Comparison of ENCODE assay signal across 7 cellular contexts in genomic region chr2:99140056-99140859, GRCh38. TPM values are rescaled to one million over a fixed set of nuclear protein-coding genes. Genes with fewer than 3 reads are reported as not detected.
A peak's percentile ranks its signal among the peaks of the same experiment; 100 is the strongest.
DNase-seq lines count a peak whose midpoint lies in the region; ATAC-seq, FAIRE-seq and TF ChIP-seq lines count a peak whose summit lies in the region.

No MANE protein-coding gene starts in this region.

- TF ChIP-seq CTCF in HFF-Myc (IDR thresholded peaks at IDR 0.05; ENCODE audit: low read depth, low read length, missing control alignments): no peak

- ATAC-seq in HG03469 (IDR thresholded peaks at IDR 0.05; ENCODE audit: unreplicated experiment): no peak
- no peak for ATAC-seq in HG03354 (IDR thresholded peaks at IDR 0.05; ENCODE audit: poor library complexity, severe bottlenecking, unreplicated experiment)

- peak overlapping the region; percentile 88 for H3K27ac Mint-ChIP-seq in activated CD4-positive, alpha-beta memory T cell treated with anti-CD3 and anti-CD28 coated beads for 36 hours

- H3K27me3 ChIP-seq in small intestine (ENCODE audit: control insufficient read depth in 2 of 2, insufficient read depth in 2 of 2, low read length in 2 of 2): no peaks in the 10 kb centered on the region

- H3K9me3 ChIP-seq in small intestine (ENCODE audit: control insufficient read depth, low read depth): no peaks in the 10 kb centered on the region

- no peaks in the 10 kb centered on the region for H3K36me3 ChIP-seq in small intestine (ENCODE audit: control insufficient read depth in 2 of 2, insufficient read depth in 2 of 2, low read length in 2 of 2)

- H3K27ac ChIP-seq in small intestine (ENCODE audit: low read depth in 1 of 2, low read length in 1 of 2): peak overlapping the region; percentile 85 to 98

- H3K27me3 Mint-ChIP-seq in activated CD4-positive, alpha-beta memory T cell treated with anti-CD3 and anti-CD28 coated beads for 36 hours: no peaks in the 10 kb centered on the region

- peaks cover 19% of the 10 kb centered on the region for H3K4me1 Mint-ChIP-seq in activated CD4-positive, alpha-beta memory T cell treated with anti-CD3 and anti-CD28 coated beads for 36 hours (ENCODE audit: low read depth)

- POLR2A ChIA-PET in activated CD4-positive, alpha-beta memory T cell treated with anti-CD3 and anti-CD28 coated beads for 36 hours (lab: Charles Lee): interaction anchor here (0.8 to 2.7 kb wide), 7 partner anchors 15 to 198 kb away, joined by 3 to 13 read pairs (median 4); partner anchors contain the start of genes EIF5B, LIPT1, MITD1 and TSGA10

- peaks cover 5% of the 10 kb centered on the region for H3K36me3 Mint-ChIP-seq in activated CD4-positive, alpha-beta memory T cell treated with anti-CD3 and anti-CD28 coated beads for 36 hours

- peak overlapping the region; percentile 73 for H3K4me3 ChIP-seq in HFF-Myc (replicated peaks; ENCODE audit: low read depth, low read length)
- peak overlapping the region; percentile 71 for H3K4me3 ChIP-seq in small intestine (ENCODE audit: low read depth in 1 of 2, low read length in 2 of 2)

- no peaks in the 10 kb centered on the region for H3K4me1 ChIP-seq in small intestine (ENCODE audit: control insufficient read depth in 2 of 2, insufficient read depth in 1 of 2, low read depth in 1 of 2, low read length in 1 of 2)

- no peak for FAIRE-seq in small intestine (lab: Jason Lieb, UNC)

- H3K9me3 Mint-ChIP-seq in activated CD4-positive, alpha-beta memory T cell treated with anti-CD3 and anti-CD28 coated beads for 36 hours: no peaks in the 10 kb centered on the region

- intact Hi-C loops in activated CD4-positive, alpha-beta memory T cell treated with anti-CD3 and anti-CD28 coated beads for 36 hours (cut with micrococcal nuclease): loop anchor here (10.0 kb wide), 1 partner anchor 485 kb away; no protein-coding TSS in a partner anchor

- H3K4me3 Mint-ChIP-seq in activated CD4-positive, alpha-beta memory T cell treated with anti-CD3 and anti-CD28 coated beads for 36 hours: peak overlapping the region; percentile 93

- no peak for DNase-seq in HFF-Myc (ENCODE audit: extremely low read depth, low read depth)
- DNase-seq in activated CD4-positive, alpha-beta memory T cell treated with anti-CD3 and anti-CD28 coated beads for 36 hours: no peak
- DNase-seq in iPS DF 4.7 (ENCODE audit: extremely low read depth, low spot score): peak; percentile 7
- no peak for DNase-seq in small intestine
- DNase-seq in NOMO-1 (lab: John Stamatoyannopoulos, UW; ENCODE audit: unreplicated experiment in 2 of 2): no peak

- CTCF ChIA-PET in activated CD4-positive, alpha-beta memory T cell treated with anti-CD3 and anti-CD28 coated beads for 36 hours (lab: Charles Lee): interaction anchor here (0.7 to 1.6 kb wide), 8 partner anchors 10 to 491 kb away, joined by 3 to 5 read pairs (median 4); partner anchors contain the start of genes LIPT1 and TSGA10

- WGBS in small intestine, 3 donors: 7 to 20% (median 13%) methylated on average over 17 of the region's 17 CpGs

RNA-seq across cellular contexts. Expression of gene C2orf15, which starts 1.2 kb away (rescaled TPM):
- under 1 TPM; 0.48 to 0.50 TPM for total RNA-seq in activated CD4-positive, alpha-beta memory T cell treated with anti-CD3 and anti-CD28 coated beads for 36 hours
- 1 to 10 TPM; 1.4 to 5.6 (median 4.9) TPM for polyA plus RNA-seq in small intestine

RNA-seq across cellular contexts. Expression of gene TSGA10, which starts 14.5 kb away (rescaled TPM):
- total RNA-seq in activated CD4-positive, alpha-beta memory T cell treated with anti-CD3 and anti-CD28 coated beads for 36 hours: 1 to 10 TPM; 6.3 to 7.0 TPM
- 1 to 10 TPM; 2.2 to 2.3 (median 2.2) TPM for polyA plus RNA-seq in small intestine

RNA-seq across cellular contexts. Expression of gene LIPT1, which starts 14.5 kb away (rescaled TPM):
- total RNA-seq in activated CD4-positive, alpha-beta memory T cell treated with anti-CD3 and anti-CD28 coated beads for 36 hours: 1 to 10 TPM; 3.3 to 4.6 TPM
- polyA plus RNA-seq in small intestine: 10 to 100 TPM in 2 of 3 donors, 1 to 10 TPM in 1; 7.0 to 13.2 (median 10.3) TPM

RNA-seq across cellular contexts. Expression of gene MITD1, which starts 40.6 kb away (rescaled TPM):
- 10 to 100 TPM; 67.4 to 75.5 TPM for total RNA-seq in activated CD4-positive, alpha-beta memory T cell treated with anti-CD3 and anti-CD28 coated beads for 36 hours
- 10 to 100 TPM; 27.6 to 38.2 (median 30.5) TPM for polyA plus RNA-seq in small intestine

RNA-seq across cellular contexts. Expression of gene MRPL30, which starts 40.7 kb away (rescaled TPM):
- total RNA-seq in activated CD4-positive, alpha-beta memory T cell treated with anti-CD3 and anti-CD28 coated beads for 36 hours: 10 to 100 TPM; 30.3 to 30.8 TPM
- 10 to 100 TPM; 19.7 to 27.9 (median 20.1) TPM for polyA plus RNA-seq in small intestine
